ENCODE assay signal across 1 cellular context in the genomic region with DNA sequence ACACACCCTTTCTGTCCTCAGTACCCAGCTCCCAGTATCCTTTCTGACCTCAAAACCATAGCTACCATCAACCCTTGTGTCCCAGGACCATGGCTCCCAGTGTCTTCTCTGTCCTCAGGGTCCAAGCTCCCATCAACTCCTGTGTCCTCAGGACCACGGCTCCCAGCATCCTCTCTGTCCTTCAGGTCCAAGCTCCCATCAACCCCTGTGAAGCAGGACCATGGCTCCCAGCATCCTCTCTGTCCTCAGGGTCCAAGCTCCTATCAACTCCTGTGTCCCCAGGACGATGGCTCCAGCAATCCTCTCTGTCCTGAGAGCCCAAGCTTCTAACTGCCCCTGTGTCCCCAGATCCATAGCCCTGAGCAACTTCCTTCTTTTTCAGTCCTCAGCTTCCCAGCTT.
TF ChIP-seq lines count a peak whose summit lies in the region.

No MANE protein-coding gene starts in this region.

TF ChIP-seq in HepG2, 621 proteins besides CTCF, POLR2A, EP300 and RAD21:
- TF ChIP-seq, protein P1, sequence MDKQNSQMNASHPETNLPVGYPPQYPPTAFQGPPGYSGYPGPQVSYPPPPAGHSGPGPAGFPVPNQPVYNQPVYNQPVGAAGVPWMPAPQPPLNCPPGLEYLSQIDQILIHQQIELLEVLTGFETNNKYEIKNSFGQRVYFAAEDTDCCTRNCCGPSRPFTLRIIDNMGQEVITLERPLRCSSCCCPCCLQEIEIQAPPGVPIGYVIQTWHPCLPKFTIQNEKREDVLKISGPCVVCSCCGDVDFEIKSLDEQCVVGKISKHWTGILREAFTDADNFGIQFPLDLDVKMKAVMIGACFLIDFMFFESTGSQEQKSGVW (CRISPR knock-in tag; IDR thresholded peaks at IDR 0.05; ENCODE audit: borderline replicate concordance) = no peak
- TF ChIP-seq THAP11 (CRISPR knock-in tag; IDR thresholded peaks at IDR 0.05) (peak; percentile 58; the same call in 1 of the 2 replicates), ZNF143 (CRISPR knock-in tag; IDR thresholded peaks at IDR 0.05) (peak; percentile 80)
- TF ChIP-seq, protein P2, sequence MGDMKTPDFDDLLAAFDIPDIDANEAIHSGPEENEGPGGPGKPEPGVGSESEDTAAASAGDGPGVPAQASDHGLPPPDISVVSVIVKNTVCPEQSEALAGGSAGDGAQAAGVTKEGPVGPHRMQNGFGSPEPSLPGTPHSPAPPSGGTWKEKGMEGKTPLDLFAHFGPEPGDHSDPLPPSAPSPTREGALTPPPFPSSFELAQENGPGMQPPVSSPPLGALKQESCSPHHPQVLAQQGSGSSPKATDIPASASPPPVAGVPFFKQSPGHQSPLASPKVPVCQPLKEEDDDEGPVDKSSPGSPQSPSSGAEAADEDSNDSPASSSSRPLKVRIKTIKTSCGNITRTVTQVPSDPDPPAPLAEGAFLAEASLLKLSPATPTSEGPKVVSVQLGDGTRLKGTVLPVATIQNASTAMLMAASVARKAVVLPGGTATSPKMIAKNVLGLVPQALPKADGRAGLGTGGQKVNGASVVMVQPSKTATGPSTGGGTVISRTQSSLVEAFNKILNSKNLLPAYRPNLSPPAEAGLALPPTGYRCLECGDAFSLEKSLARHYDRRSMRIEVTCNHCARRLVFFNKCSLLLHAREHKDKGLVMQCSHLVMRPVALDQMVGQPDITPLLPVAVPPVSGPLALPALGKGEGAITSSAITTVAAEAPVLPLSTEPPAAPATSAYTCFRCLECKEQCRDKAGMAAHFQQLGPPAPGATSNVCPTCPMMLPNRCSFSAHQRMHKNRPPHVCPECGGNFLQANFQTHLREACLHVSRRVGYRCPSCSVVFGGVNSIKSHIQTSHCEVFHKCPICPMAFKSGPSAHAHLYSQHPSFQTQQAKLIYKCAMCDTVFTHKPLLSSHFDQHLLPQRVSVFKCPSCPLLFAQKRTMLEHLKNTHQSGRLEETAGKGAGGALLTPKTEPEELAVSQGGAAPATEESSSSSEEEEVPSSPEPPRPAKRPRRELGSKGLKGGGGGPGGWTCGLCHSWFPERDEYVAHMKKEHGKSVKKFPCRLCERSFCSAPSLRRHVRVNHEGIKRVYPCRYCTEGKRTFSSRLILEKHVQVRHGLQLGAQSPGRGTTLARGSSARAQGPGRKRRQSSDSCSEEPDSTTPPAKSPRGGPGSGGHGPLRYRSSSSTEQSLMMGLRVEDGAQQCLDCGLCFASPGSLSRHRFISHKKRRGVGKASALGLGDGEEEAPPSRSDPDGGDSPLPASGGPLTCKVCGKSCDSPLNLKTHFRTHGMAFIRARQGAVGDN (CRISPR knock-in tag; IDR thresholded peaks at IDR 0.05) = peak; percentile 35; the same call in 1 of the 2 replicates
